In the genomic region with DNA sequence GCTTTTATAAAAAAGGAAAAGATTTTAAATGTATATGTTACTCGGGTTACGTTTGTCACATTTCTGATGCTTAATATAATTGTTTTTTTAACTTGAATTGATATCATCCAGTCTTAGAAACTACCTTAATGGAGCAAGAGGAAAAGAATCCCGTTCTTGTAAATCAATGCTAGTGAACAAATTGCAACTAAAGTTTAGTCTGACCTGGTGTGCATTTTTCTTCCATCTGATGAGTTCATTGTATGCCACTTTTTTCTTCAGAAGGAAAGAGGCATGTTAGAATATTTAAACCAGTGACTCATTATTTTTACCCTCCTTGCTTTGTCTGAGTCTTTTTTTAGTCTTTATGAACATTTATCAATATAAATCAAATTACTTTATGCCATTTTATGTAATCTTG, we compare ENCODE assay signal across 9 cellular contexts. TPM values are rescaled to one million over a fixed set of nuclear protein-coding genes. Genes with fewer than 3 reads are reported as not detected.
A peak's percentile ranks its signal among the peaks of the same experiment; 100 is the strongest.
DNase-seq lines count a peak whose midpoint lies in the region; ATAC-seq, FAIRE-seq and TF ChIP-seq lines count a peak whose summit lies in the region.
"Had no signal": no experiment of that assay in that cellular context is flagged by ENCODE, and none has a peak within 500 bp of the region (broad histone marks: within the 10 kb centered on the region; RNA-seq: fewer than 3 reads in every experiment).

No MANE protein-coding gene starts in this region.

- H3K9ac ChIP-seq in IMR-90 (ENCODE audit: low read depth, low read length) = peak overlapping the region; percentile 57; the same call in 1 of the 2 replicates
- H3K9ac ChIP-seq in mammary epithelial cell (ENCODE audit: insufficient read depth, low read length) = no peak overlapping the region

- no peak overlapping the region for H3K4ac ChIP-seq in IMR-90 (ENCODE audit: low read depth, low read length)

- TF ChIP-seq POLR2A in A549 (IDR thresholded peaks at IDR 0.05; ENCODE audit: low read length) (no peak), IMR-90 (IDR thresholded peaks at IDR 0.05; ENCODE audit: low read depth, low read length) (no peak)

- no peaks in the 10 kb centered on the region for H3K9me1 ChIP-seq in IMR-90 (ENCODE audit: insufficient read depth, low read length)

- POLR2A ChIA-PET in A549 (lab: Yijun Ruan, JAX) = interaction anchor here (1.0 to 4.1 kb wide), 11 partner anchors 9 to 599 kb away, joined by 3 to 43 read pairs (median 5); no protein-coding TSS in a partner anchor
- POLR2A ChIA-PET in IMR-90 (lab: Charles Lee; ENCODE audit: unreplicated experiment) = interaction anchor here (0.6 kb wide), 1 partner anchor 22 kb away, joined by 3 read pairs; no protein-coding TSS in a partner anchor

- TF ChIP-seq RAD21 in A549 (conservative IDR thresholded peaks at IDR 0.05 in 1 of 2, IDR thresholded peaks at IDR 0.05 in 1 of 2) (no peak), IMR-90 (IDR thresholded peaks at IDR 0.05; ENCODE audit: low read length) (no peak)

- H4K5ac ChIP-seq in IMR-90 (ENCODE audit: low read depth, low read length) = no peak overlapping the region

- H3K36me3 Mint-ChIP-seq in mesothelial cell of epicardium = peaks cover 3% of the 10 kb centered on the region

- H3K4me2 ChIP-seq in A549 (peak overlapping the region; percentile 85), IMR-90 (ENCODE audit: low read depth, low read length) (peak overlapping the region; percentile 99), mammary epithelial cell (ENCODE audit: insufficient read depth, low read depth, low read length) (no peak overlapping the region)

- peaks cover 39% of the 10 kb centered on the region for H3K4me1 ChIP-seq in A549
- H3K4me1 ChIP-seq in IMR-90 (ENCODE audit: control insufficient read depth, insufficient read depth, low read length) = peaks cover 5% of the 10 kb centered on the region; the same call in 1 of the 2 replicates
- H3K4me1 ChIP-seq in mammary epithelial cell (ENCODE audit: insufficient read depth, low read length) = peaks cover 27% of the 10 kb centered on the region

- H3K79me2 ChIP-seq in mammary epithelial cell (ENCODE audit: insufficient read depth, low read length) = peaks cover 50% of the 10 kb centered on the region

- H4K8ac ChIP-seq in IMR-90 (ENCODE audit: low read depth in 2 of 2, low read length in 2 of 2) = no peak overlapping the region

- TF ChIP-seq EP300 in A549 (IDR thresholded peaks at IDR 0.05) = no peak

- no peak overlapping the region for H2AK9ac ChIP-seq in IMR-90 (replicated peaks; ENCODE audit: low read depth, low read length, poor library complexity)

- peaks cover 60% of the 10 kb centered on the region for H3K4me1 Mint-ChIP-seq in mesothelial cell of epicardium

- H3K27ac Mint-ChIP-seq in mesothelial cell of epicardium = peak overlapping the region; percentile 95

- H3K36me3 ChIP-seq in IMR-90 (ENCODE audit: control insufficient read depth, insufficient read depth, low read length) (no peaks in the 10 kb centered on the region), mammary epithelial cell (ENCODE audit: insufficient read depth, low read length) (peaks cover 7% of the 10 kb centered on the region)

- peak overlapping the region; percentile 89 for H3K4me3 Mint-ChIP-seq in mesothelial cell of epicardium

- H3K9me3 ChIP-seq in A549 = no peaks in the 10 kb centered on the region
- no peaks in the 10 kb centered on the region for H3K9me3 ChIP-seq in IMR-90 (ENCODE audit: control insufficient read depth, insufficient read depth, low read length)
- no peaks in the 10 kb centered on the region for H3K9me3 ChIP-seq in mammary epithelial cell (replicated peaks; ENCODE audit: insufficient read depth, low read length)

- H3K23ac ChIP-seq in IMR-90 (ENCODE audit: low read depth, low read length) = peak overlapping the region; percentile 87; the same call in 1 of the 2 replicates

- H4K20me1 ChIP-seq in IMR-90 (ENCODE audit: insufficient read depth, low read length) = no peaks in the 10 kb centered on the region
- H4K20me1 ChIP-seq in mammary epithelial cell (ENCODE audit: insufficient read depth, low read length) = no peaks in the 10 kb centered on the region

- no peak overlapping the region for H3K18ac ChIP-seq in IMR-90 (ENCODE audit: low read depth, low read length)

- H2BK15ac ChIP-seq in IMR-90 (ENCODE audit: low read depth, low read length) = no peak overlapping the region

- BruUV-seq in IMR-90 (replicated peaks; lab: Mats Ljungman, UMichigan) (no TSS peak), mammary epithelial cell (replicated peaks; lab: Mats Ljungman, UMichigan) (no TSS peak)

- intact Hi-C loops in IMR-90 (cut with micrococcal nuclease) (loop anchor here (1.0 to 5.0 kb wide), 3 partner anchors 100 to 240 kb away; no protein-coding TSS in a partner anchor), mammary epithelial cell (cut with micrococcal nuclease) (loop anchor here (10.0 kb wide), 1 partner anchor 428 kb away; no protein-coding TSS in a partner anchor)

- H3K27me3 ChIP-seq in IMR-90 (ENCODE audit: control insufficient read depth, insufficient read depth, low read length) (no peaks in the 10 kb centered on the region), mammary epithelial cell (ENCODE audit: insufficient read depth, low read length) (no peaks in the 10 kb centered on the region)

- TF ChIP-seq CTCF in A549 (IDR thresholded peaks at IDR 0.05) (no peak), IMR-90 (conservative IDR thresholded peaks at IDR 0.05; ENCODE audit: low read depth, low read length) (no peak), mammary epithelial cell (conservative IDR thresholded peaks at IDR 0.05 in 1 of 2, IDR thresholded peaks at IDR 0.05 in 1 of 2; ENCODE audit: extremely low read depth in 1 of 2, insufficient read depth in 1 of 2, low read depth in 1 of 2, low read length in 2 of 2) (no peak), mesothelial cell of epicardium (IDR thresholded peaks at IDR 0.05; ENCODE audit: unreplicated experiment) (no peak)

- H3K27ac ChIP-seq in A549 = peak overlapping the region; percentile 64 to 73; a peak in 4 of 6 replicates
- peak overlapping the region; percentile 31; the same call in 1 of the 2 replicates for H3K27ac ChIP-seq in IMR-90 (ENCODE audit: insufficient read depth, low read length)
- peak overlapping the region; percentile 5 for H3K27ac ChIP-seq in mammary epithelial cell (ENCODE audit: insufficient read depth, low read depth, low read length)

- H2AK5ac ChIP-seq in IMR-90 (ENCODE audit: low read depth, low read length) = no peak overlapping the region

- 1% methylated on average over 3 of the region's 3 CpGs for WGBS in A549 (ENCODE audit: missing lambda C conversion rate)
- no CpG with 5 or more reads among the region's 3 CpGs for WGBS in IMR-90 (ENCODE audit: extremely low coverage in 2 of 2, insufficient read length in 1 of 2), 2 experiments
- WGBS in mammary epithelial cell (ENCODE audit: low coverage, missing lambda C conversion rate) = 98% methylated on average over 3 of the region's 3 CpGs

- H2BK120ac ChIP-seq in IMR-90 (ENCODE audit: low read depth, low read length) = 0 out of 2 replicates have a peak overlapping the region, but pooled peaks have one; percentile 16

- FAIRE-seq in A549 (lab: Jason Lieb, UNC) = no peak

- H3K9me3 Mint-ChIP-seq in mesothelial cell of epicardium = no peaks in the 10 kb centered on the region

- H3K4me3 ChIP-seq in A549 (peak overlapping the region; percentile 61), IMR-90 (ENCODE audit: insufficient read depth, low read depth, low read length) (peak overlapping the region; percentile 64), mammary epithelial cell (replicated peaks in 1 of 3; ENCODE audit: insufficient read depth in 1 of 3, low read depth in 2 of 3, low read length in 3 of 3) (no peak overlapping the region)

- H2AFZ ChIP-seq in IMR-90 (replicated peaks; ENCODE audit: low read length, poor library complexity) (no peak overlapping the region), mammary epithelial cell (ENCODE audit: low read depth, low read length) (no peak overlapping the region)

- H3K14ac ChIP-seq in IMR-90 (replicated peaks; ENCODE audit: low read depth, low read length) = peak overlapping the region; percentile 78; the same call in 1 of the 2 replicates

- H3K27me3 Mint-ChIP-seq in mesothelial cell of epicardium (ENCODE audit: low read depth) = no peaks in the 10 kb centered on the region

- in situ Hi-C loops in IMR-90 (cut with MboI; ENCODE audit: low sequenced_read_pairs) (no loop called here), mammary epithelial cell (cut with MboI; ENCODE audit: low sequenced_read_pairs in 2 of 2) (no loop called here)

- CTCF ChIA-PET in A549 (lab: Yijun Ruan, JAX) (interaction anchor here (0.8 to 12.8 kb wide), 4 partner anchors 101 to 424 kb away, joined by 3 to 432 read pairs (median 6); no protein-coding TSS in a partner anchor), IMR-90 (lab: Yijun Ruan, JAX) (interaction anchor here (0.6 to 2.2 kb wide), 5 partner anchors 13 to 1027 kb away, joined by 3 to 20 read pairs (median 4); no protein-coding TSS in a partner anchor), mammary epithelial cell (lab: Charles Lee; ENCODE audit: low non-redundant PET) (no interaction called here)

- H3K56ac ChIP-seq in IMR-90 (ENCODE audit: extremely low read depth, insufficient read depth, low read length) = no peak overlapping the region

- H4K91ac ChIP-seq in IMR-90 (ENCODE audit: insufficient read depth, low read depth, low read length) = no peak overlapping the region

- H2BK5ac ChIP-seq in IMR-90 (ENCODE audit: low read depth, low read length, poor library complexity, severe bottlenecking) = peak overlapping the region; percentile 92

- dilution Hi-C loops in IMR-90 (cut with HindIII; ENCODE audit: low sequenced_read_pairs, unreplicated experiment) (no loop called here), mammary epithelial cell (cut with HindIII; ENCODE audit: low sequenced_read_pairs) (loop anchor here (5.0 kb wide), 1 partner anchor 105 kb away; no protein-coding TSS in a partner anchor)

- H2BK20ac ChIP-seq in IMR-90 (ENCODE audit: low read depth, low read length) = no peak overlapping the region

- no peak for DNase-seq in A549 (ENCODE audit: low read depth in 1 of 2, low spot score in 1 of 2)
- DNase-seq in IMR-90 = peak; percentile 46
- peak; percentile 27 for DNase-seq in mammary epithelial cell
- DNase-seq in mesothelial cell of epicardium (ENCODE audit: low spot score in 2 of 2, unreplicated experiment in 2 of 2) = no peak
- no peak for DNase-seq in NCI-H446 (lab: John Stamatoyannopoulos, UW)
- DNase-seq in NCI-H526 (lab: John Stamatoyannopoulos, UW) = no peak

- ATAC-seq in A549 (peak in 1 of 2 experiments; percentile 10; a peak in 1 of 6 replicates), IMR-90 (ENCODE audit: low read depth) (peak; percentile 5; the same call in 1 of the 2 replicates), GM18519 (IDR thresholded peaks at IDR 0.05; ENCODE audit: low FRiP score, unreplicated experiment) (no peak), HG03342 (IDR thresholded peaks at IDR 0.05; ENCODE audit: unreplicated experiment) (no peak)

- peaks cover 7 to 38% of the 10 kb centered on the region in 2 experiments for H3K79me1 ChIP-seq in IMR-90 (ENCODE audit: low read depth in 1 of 2, low read length in 2 of 2)

RNA-seq across cellular contexts. Expression of a gene that starts 34.7 kb away (rescaled TPM):
- polyA plus RNA-seq in A549 (2011; rRNA removed) = 132 and 144 TPM in 2 replicates
- polyA plus RNA-seq in A549 (2012; cell fraction: cytosol; rRNA removed) = 36.8 and 40.4 TPM in 2 replicates
- polyA plus RNA-seq in A549 (2012; cell fraction: nucleus; rRNA removed) = 17.0 and 17.3 TPM in 2 replicates
- polyA plus RNA-seq in A549 (2017; fragmentation: RNase III; extraction: RNeasy Plus Mini Kit Qiagen cat#74134 plus additional on column Dnase treatment) = 36.3 to 43.4 TPM (median 42.9 TPM) in 3 replicates
- polyA minus RNA-seq in A549 (2011; rRNA and poly(A)+ RNA removed) = 149 and 173 TPM in 2 replicates
- total RNA-seq in IMR-90 (2012; rRNA removed) = 54.7 and 57.5 TPM in 2 replicates
- polyA plus RNA-seq in IMR-90 (2012; rRNA removed) = 20.0 and 28.2 TPM in 2 replicates
- polyA plus RNA-seq in IMR-90 (2012; cell fraction: cytosol; rRNA removed) = 6.1 and 6.8 TPM in 2 replicates
- polyA plus RNA-seq in IMR-90 (2012; cell fraction: nucleus; rRNA removed; ENCODE audit: low replicate concordance) = 6.5 and 18.1 TPM in 2 replicates
- total RNA-seq in mammary epithelial cell = 10 to 100 TPM in 1 of 2 donors, 1 to 10 TPM in 1; 8.3 to 15.1 TPM
- 12.2 TPM for polyA plus RNA-seq in mammary epithelial cell
- 40.7 TPM for polyA minus RNA-seq in mammary epithelial cell
- total RNA-seq in mesothelial cell of epicardium = 201 to 205 TPM (median 205 TPM) in 3 replicates

RNA-seq across cellular contexts. Expression of a gene that starts 42.4 kb away (rescaled TPM):
- polyA plus RNA-seq in A549 (2011; rRNA removed) (1.4 and 2.1 TPM in 2 replicates), A549 (2017; fragmentation: RNase III; extraction: RNeasy Plus Mini Kit Qiagen cat#74134 plus additional on column Dnase treatment) (0.34 to 0.37 TPM (median 0.36 TPM) in 3 replicates), IMR-90 (2012; rRNA removed) (not detected in 2 replicates), mammary epithelial cell (7.4 TPM)
- polyA plus RNA-seq in A549 (2012; cell fraction: cytosol; rRNA removed) = 0.69 TPM in 2 replicates
- polyA plus RNA-seq in A549 (2012; cell fraction: nucleus; rRNA removed) = 0.55 and 0.61 TPM in 2 replicates
- polyA minus RNA-seq in A549 (2011; rRNA and poly(A)+ RNA removed) = 1.4 and 1.8 TPM in 2 replicates
- total RNA-seq in IMR-90 (2012; rRNA removed) (not detected in 2 replicates), mammary epithelial cell (under 1 TPM; 0.17 to 0.73 TPM), mesothelial cell of epicardium (0.11 to 0.22 TPM in 2 of 3 replicates, not detected in the other)
- polyA plus RNA-seq in IMR-90 (2012; cell fraction: cytosol; rRNA removed) = not detected in 2 replicates
- not detected in 2 replicates for polyA plus RNA-seq in IMR-90 (2012; cell fraction: nucleus; rRNA removed; ENCODE audit: low replicate concordance)
- polyA minus RNA-seq in mammary epithelial cell = 26.7 TPM

RNA-seq across cellular contexts. Expression of a gene that starts 52.3 kb away (rescaled TPM):
- not detected in 2 replicates for polyA plus RNA-seq in A549 (2011; rRNA removed)
- polyA plus RNA-seq in A549 (2012; cell fraction: cytosol; rRNA removed) = not detected in 2 replicates
- not detected in 2 replicates for polyA plus RNA-seq in A549 (2012; cell fraction: nucleus; rRNA removed)
- polyA plus RNA-seq in A549 (2017; fragmentation: RNase III; extraction: RNeasy Plus Mini Kit Qiagen cat#74134 plus additional on column Dnase treatment) = not detected in 3 replicates
- polyA minus RNA-seq in A549 (2011; rRNA and poly(A)+ RNA removed) = not detected in 2 replicates
- not detected in 2 replicates for total RNA-seq in IMR-90 (2012; rRNA removed)
- polyA plus RNA-seq in IMR-90 (2012; rRNA removed) = not detected in 2 replicates
- polyA plus RNA-seq in IMR-90 (2012; cell fraction: cytosol; rRNA removed) = not detected in 2 replicates
- polyA plus RNA-seq in IMR-90 (2012; cell fraction: nucleus; rRNA removed; ENCODE audit: low replicate concordance) = not detected in 2 replicates
- total RNA-seq in mammary epithelial cell = not detected
- 0.32 TPM for polyA plus RNA-seq in mammary epithelial cell
- not detected for polyA minus RNA-seq in mammary epithelial cell
- total RNA-seq in mesothelial cell of epicardium = 0.42 TPM in 1 of 3 replicates, not detected in the others
- total RNA-seq: sciatic nerve had no signal

Comparison
In these comparisons a context has a peak if more than half of its experiments do, and no peak if none do; other contexts are left out.
1. DNase-seq: peak in IMR-90 (single experiment) and mammary epithelial cell (single experiment); none in A549 (0 of 2), mesothelial cell of epicardium (0 of 2), NCI-H446 (0 of 2) and NCI-H526 (0 of 2).
2. H3K27ac ChIP-seq: peak in every context shown above with its lines; median percentile 68 in A549; 31 in IMR-90; 5 in mammary epithelial cell.
3. H3K4me3 ChIP-seq: peak in A549 (single experiment) and IMR-90 (single experiment); none in mammary epithelial cell (0 of 3).